In the genomic region with DNA sequence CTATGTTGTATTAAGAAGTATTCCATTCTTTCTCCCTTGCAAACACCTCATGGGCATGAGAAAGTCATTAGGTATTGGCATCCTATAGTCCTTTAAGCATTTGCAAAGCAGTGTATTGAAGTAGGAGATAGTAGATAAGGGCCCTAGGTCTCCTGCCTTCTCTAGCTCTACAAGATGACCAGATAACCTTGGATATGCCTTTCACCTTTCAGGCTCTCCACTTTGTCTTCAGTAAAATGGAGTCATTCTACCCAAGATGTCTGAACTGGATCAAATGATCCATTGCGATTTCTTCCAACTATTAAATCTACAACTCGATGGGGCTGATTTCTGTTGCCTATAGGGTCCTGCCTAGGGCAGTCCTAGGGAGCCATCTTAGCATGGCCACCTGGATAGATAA, we compare ENCODE assay signal across 17 cellular contexts.
DNase-seq lines count a peak whose midpoint lies in the region; ATAC-seq and TF ChIP-seq lines count a peak whose summit lies in the region.
"Had no signal": no experiment of that assay in that cellular context is flagged by ENCODE, and none has a peak within 500 bp of the region (broad histone marks: within the 10 kb centered on the region; RNA-seq: fewer than 3 reads in every experiment).

No MANE protein-coding gene starts in this region.

- no peaks in the 10 kb centered on the region for H3K4me1 ChIP-seq in breast epithelium
- peaks cover 14% of the 10 kb centered on the region for H3K4me1 ChIP-seq in adipocyte (ENCODE audit: control insufficient read depth, insufficient read depth, low read length)
- H3K4me1 ChIP-seq in tibial artery: peaks cover 0 to 18% (median 8%) of the 10 kb centered on the region in 4 donors

- intact Hi-C loops in breast epithelium (cut with DNase I; ENCODE audit: low total_unique reads) (no loop called here), MCF 10A (cut with micrococcal nuclease) (no loop called here), tibial artery (cut with DNase I; ENCODE audit: low total_unique reads) (no loop called here)

- DNase-seq in breast epithelium (ENCODE audit: low spot score in 2 of 2): no peak
- DNase-seq in MCF 10A (ENCODE audit: unreplicated experiment): no peak
- DNase-seq in adipocyte (ENCODE audit: low read depth): no peak
- DNase-seq in osteocyte (ENCODE audit: extremely low spot score, unreplicated experiment): no peak
- no peak for DNase-seq in tibial artery
- no peak for DNase-seq in SHP77 treated with DMSO at 0.1 percent for 48 hours (lab: John Stamatoyannopoulos, UW)
- DNase-seq: ACHN; C1 segment of cervical spinal cord; CD8-positive, alpha-beta memory T cell; DMS53; EL; GOT3; NCI-H1105; NCI-H2081 had no signal

- no TSS peak for BruUV-seq in MCF 10A (replicated peaks; lab: Mats Ljungman, UMichigan)

- no peak overlapping the region for H3K9ac ChIP-seq in adipocyte (ENCODE audit: low read length)

- H3K27me3 Mint-ChIP-seq in MCF 10A (ENCODE audit: insufficient read depth, unreplicated experiment): no peaks in the 10 kb centered on the region
- H3K27me3 Mint-ChIP-seq in osteocyte (ENCODE audit: unreplicated experiment): no peaks in the 10 kb centered on the region
- H3K27me3 Mint-ChIP-seq: CD8-positive, alpha-beta memory T cell had no signal

- H3K9me3 Mint-ChIP-seq in MCF 10A (ENCODE audit: unreplicated experiment): no peaks in the 10 kb centered on the region
- H3K9me3 Mint-ChIP-seq in osteocyte (ENCODE audit: unreplicated experiment): no peaks in the 10 kb centered on the region
- H3K9me3 Mint-ChIP-seq: CD8-positive, alpha-beta memory T cell had no signal

- no peak for TF ChIP-seq POLR2A in breast epithelium (IDR thresholded peaks at IDR 0.05)

- H3K4me3 Mint-ChIP-seq in MCF 10A (ENCODE audit: unreplicated experiment): no peak overlapping the region
- no peak overlapping the region for H3K4me3 Mint-ChIP-seq in osteocyte (ENCODE audit: unreplicated experiment)
- H3K4me3 Mint-ChIP-seq: CD8-positive, alpha-beta memory T cell had no signal

- ATAC-seq in HG03139 (IDR thresholded peaks at IDR 0.05; ENCODE audit: unreplicated experiment): no peak
- ATAC-seq: GM12878, HCT116 had no signal

- H3K36me3 Mint-ChIP-seq in MCF 10A (ENCODE audit: insufficient read depth, unreplicated experiment) (peaks cover 9% of the 10 kb centered on the region), osteocyte (ENCODE audit: unreplicated experiment) (no peaks in the 10 kb centered on the region)

- POLR2A ChIA-PET in MCF 10A (lab: Yijun Ruan, JAX): no interaction called here

- H3K27ac Mint-ChIP-seq in MCF 10A (ENCODE audit: low read depth, unreplicated experiment): no peak overlapping the region
- H3K27ac Mint-ChIP-seq in osteocyte (ENCODE audit: unreplicated experiment): peak overlapping the region; percentile 55
- H3K27ac Mint-ChIP-seq: CD8-positive, alpha-beta memory T cell had no signal

- H3K9me3 ChIP-seq in breast epithelium (no peaks in the 10 kb centered on the region), adipocyte (ENCODE audit: control insufficient read depth, low read length) (no peaks in the 10 kb centered on the region), tibial artery (no peaks in the 10 kb centered on the region)

- peaks cover under 1% of the 10 kb centered on the region for H3K4me1 Mint-ChIP-seq in MCF 10A (ENCODE audit: insufficient read depth, unreplicated experiment)
- H3K4me1 Mint-ChIP-seq in osteocyte (ENCODE audit: unreplicated experiment): peaks cover 10% of the 10 kb centered on the region
- H3K4me1 Mint-ChIP-seq: CD8-positive, alpha-beta memory T cell had no signal

- CTCF ChIA-PET in MCF 10A (lab: Yijun Ruan, JAX): no interaction called here

- H3K27ac ChIP-seq in breast epithelium (peak overlapping the region; percentile 53 to 78), tibial artery (peak overlapping the region; percentile 30 to 64)

- H3K36me3 ChIP-seq in breast epithelium (no peaks in the 10 kb centered on the region), adipocyte (ENCODE audit: control insufficient read depth, insufficient read depth, low read length, severe bottlenecking) (no peaks in the 10 kb centered on the region), tibial artery (no peaks in the 10 kb centered on the region)

- no peak overlapping the region for H3K4me3 ChIP-seq in breast epithelium
- peak overlapping the region; percentile 4 for H3K4me3 ChIP-seq in adipocyte (ENCODE audit: low read length)
- H3K4me3 ChIP-seq in tibial artery: no peak overlapping the region
- H3K4me3 ChIP-seq: GM12878 had no signal

- TF ChIP-seq CTCF in breast epithelium (IDR thresholded peaks at IDR 0.05): no peak
- TF ChIP-seq CTCF in MCF 10A (IDR thresholded peaks at IDR 0.05; ENCODE audit: unreplicated experiment): no peak
- no peak for TF ChIP-seq CTCF in osteocyte (IDR thresholded peaks at IDR 0.05)
- TF ChIP-seq CTCF in tibial artery (IDR thresholded peaks at IDR 0.05): no peak

- no peaks in the 10 kb centered on the region for H3K27me3 ChIP-seq in breast epithelium
- no peaks in the 10 kb centered on the region for H3K27me3 ChIP-seq in adipocyte (replicated peaks; ENCODE audit: control insufficient read depth, insufficient read depth, low read length)
- no peaks in the 10 kb centered on the region for H3K27me3 ChIP-seq in tibial artery
